ENCODE assay signal across 1 cellular context in genomic region chr11:33703234-33703633, GRCh38.
A peak's percentile ranks its signal among the peaks of the same experiment; 100 is the strongest.
TF ChIP-seq lines count a peak whose summit lies in the region.

No MANE protein-coding gene starts in this region.

TF ChIP-seq in HEK293, 187 proteins besides CTCF, POLR2A, EP300 and RAD21:
- TF ChIP-seq PRDM6 (tag by site-specific recombination; IDR thresholded peaks at IDR 0.05) = 0 out of 2 replicates have a peak, but pooled peaks have one; percentile 7
- no peak for TF ChIP-seq ZNF157 (tag by site-specific recombination; IDR thresholded peaks at IDR 0.05)
